ENCODE assay signal across 7 cellular contexts in genomic region chr6:154334147-154334546, GRCh38.
A peak's percentile ranks its signal among the peaks of the same experiment; 100 is the strongest.
DNase-seq lines count a peak whose midpoint lies in the region; ATAC-seq and FAIRE-seq lines count a peak whose summit lies in the region.
"Not testable (repeated sequence)": the region's sequence is repeated elsewhere in the genome, so short reads cannot be mapped to it uniquely, and the experiment has no call there.

No MANE protein-coding gene starts in this region.

- H3K27ac Mint-ChIP-seq in dendritic cell treated with granulocyte-macrophage colony-stimulating factor and Interleukin-4, amounts not matched to agents 40 ng/mL and 50 ng/mL, for 4 days = peak overlapping the region; percentile 55

- H3K36me3 Mint-ChIP-seq in dendritic cell treated with granulocyte-macrophage colony-stimulating factor and Interleukin-4, amounts not matched to agents 40 ng/mL and 50 ng/mL, for 4 days (ENCODE audit: low read depth) = peaks cover 25% of the 10 kb centered on the region

- intact Hi-C loops in dendritic cell treated with granulocyte-macrophage colony-stimulating factor and Interleukin-4, amounts not matched to agents 40 ng/mL and 50 ng/mL, for 4 days (cut with micrococcal nuclease) = not testable (repeated sequence)

- not testable (repeated sequence) for H3K27me3 Mint-ChIP-seq in dendritic cell treated with granulocyte-macrophage colony-stimulating factor and Interleukin-4, amounts not matched to agents 40 ng/mL and 50 ng/mL, for 4 days

- peak; percentile 59 for ATAC-seq in GM21390 (IDR thresholded peaks at IDR 0.05; ENCODE audit: unreplicated experiment)
- ATAC-seq in HG02588 (IDR thresholded peaks at IDR 0.05; ENCODE audit: unreplicated experiment) = peak; percentile 45
- ATAC-seq in HG03066 (IDR thresholded peaks at IDR 0.05; ENCODE audit: low read depth, unreplicated experiment) = peak; percentile 60
- peak; percentile 49 for ATAC-seq in HG03460 (IDR thresholded peaks at IDR 0.05; ENCODE audit: unreplicated experiment)

- DNase-seq in GM18507 (ENCODE audit: extremely low spot score, insufficient read length, low read depth); GM19239 (ENCODE audit: insufficient read length, low spot score): not testable (repeated sequence)

- H3K4me3 Mint-ChIP-seq in dendritic cell treated with granulocyte-macrophage colony-stimulating factor and Interleukin-4, amounts not matched to agents 40 ng/mL and 50 ng/mL, for 4 days = not testable (repeated sequence)

- peaks cover 88% of the 10 kb centered on the region for H3K4me1 Mint-ChIP-seq in dendritic cell treated with granulocyte-macrophage colony-stimulating factor and Interleukin-4, amounts not matched to agents 40 ng/mL and 50 ng/mL, for 4 days (ENCODE audit: low read depth)

- H3K9me3 Mint-ChIP-seq in dendritic cell treated with granulocyte-macrophage colony-stimulating factor and Interleukin-4, amounts not matched to agents 40 ng/mL and 50 ng/mL, for 4 days = not testable (repeated sequence)

- peak; percentile 82 for FAIRE-seq in GM18507 (lab: Jason Lieb, UNC)
- FAIRE-seq in GM19239 (lab: Jason Lieb, UNC) = peak; percentile 90
